2 cellular contexts compared by ENCODE assay signal in the genomic region with DNA sequence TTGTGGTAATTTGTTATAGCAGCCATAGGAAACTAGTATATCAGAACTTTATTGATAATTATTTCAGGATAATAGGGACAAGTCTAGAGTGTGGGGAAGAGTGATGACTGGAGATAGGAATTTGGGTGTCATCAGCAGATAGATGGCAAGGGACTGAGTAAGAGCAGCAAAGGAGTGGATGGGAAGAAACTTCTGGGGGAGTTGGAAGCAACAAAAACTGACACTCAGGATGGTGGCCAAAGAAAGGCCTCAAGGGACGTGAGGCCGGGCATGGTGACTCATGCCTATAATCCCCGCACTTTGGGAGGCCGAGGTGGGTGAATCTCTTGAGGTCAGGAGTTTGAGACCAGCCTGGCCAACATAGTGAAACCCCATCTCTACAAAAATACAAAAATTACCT.
TF ChIP-seq lines count a peak whose summit lies in the region.

No MANE protein-coding gene starts in this region.

TF ChIP-seq in IMR-90, 13 proteins besides CTCF, POLR2A, EP300 and RAD21 (continued from another document):
- TF ChIP-seq, protein P1, sequence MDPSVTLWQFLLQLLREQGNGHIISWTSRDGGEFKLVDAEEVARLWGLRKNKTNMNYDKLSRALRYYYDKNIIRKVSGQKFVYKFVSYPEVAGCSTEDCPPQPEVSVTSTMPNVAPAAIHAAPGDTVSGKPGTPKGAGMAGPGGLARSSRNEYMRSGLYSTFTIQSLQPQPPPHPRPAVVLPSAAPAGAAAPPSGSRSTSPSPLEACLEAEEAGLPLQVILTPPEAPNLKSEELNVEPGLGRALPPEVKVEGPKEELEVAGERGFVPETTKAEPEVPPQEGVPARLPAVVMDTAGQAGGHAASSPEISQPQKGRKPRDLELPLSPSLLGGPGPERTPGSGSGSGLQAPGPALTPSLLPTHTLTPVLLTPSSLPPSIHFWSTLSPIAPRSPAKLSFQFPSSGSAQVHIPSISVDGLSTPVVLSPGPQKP (IDR thresholded peaks at IDR 0.05; ENCODE audit: borderline replicate concordance, low read depth, low read length): no peak
- TF ChIP-seq SMC3 (IDR thresholded peaks at IDR 0.05; ENCODE audit: low read depth, low read length): no peak
- TF ChIP-seq MXI1 (IDR thresholded peaks at IDR 0.05; ENCODE audit: borderline replicate concordance, low read depth, low read length): no peak
- no peak for TF ChIP-seq RFX5 (IDR thresholded peaks at IDR 0.05; ENCODE audit: low read depth, low read length)
- TF ChIP-seq FOS (IDR thresholded peaks at IDR 0.05; ENCODE audit: low read depth, low read length): no peak
- TF ChIP-seq USF2 (IDR thresholded peaks at IDR 0.05; ENCODE audit: low read depth, low read length): no peak
- TF ChIP-seq MAZ (IDR thresholded peaks at IDR 0.05; ENCODE audit: borderline replicate concordance, low read depth, low read length): no peak
- TF ChIP-seq NFE2L2 (IDR thresholded peaks at IDR 0.05; ENCODE audit: low read depth, low read length): no peak
- no peak for TF ChIP-seq CEBPB (IDR thresholded peaks at IDR 0.05; ENCODE audit: low read depth, low read length)
- no peak for TF ChIP-seq CHD1 (IDR thresholded peaks at IDR 0.05; ENCODE audit: low read depth, low read length)
- TF ChIP-seq MAFK (IDR thresholded peaks at IDR 0.05; ENCODE audit: low read depth, low read length): no peak

TF ChIP-seq in SK-N-SH treated with all-trans-retinoic acid at 6 μM for 48 hours, 23 proteins besides CTCF, POLR2A, EP300 and RAD21:
- TF ChIP-seq POU6F1 (CRISPR knock-in tag; IDR thresholded peaks at IDR 0.05; ENCODE audit: borderline replicate concordance, low read depth) (no peak), TCF4 (CRISPR knock-in tag; IDR thresholded peaks at IDR 0.05; ENCODE audit: borderline replicate concordance) (no peak), ARNTL (CRISPR knock-in tag; IDR thresholded peaks at IDR 0.05; ENCODE audit: borderline replicate concordance, low read depth) (no peak), RARB (CRISPR knock-in tag; IDR thresholded peaks at IDR 0.05) (no peak), BACH2 (CRISPR knock-in tag; IDR thresholded peaks at IDR 0.05; ENCODE audit: borderline replicate concordance) (no peak), TOX (CRISPR knock-in tag; IDR thresholded peaks at IDR 0.05; ENCODE audit: borderline replicate concordance) (no peak), ESRRG (CRISPR knock-in tag; IDR thresholded peaks at IDR 0.05) (no peak), ISL1 (CRISPR knock-in tag; IDR thresholded peaks at IDR 0.05) (no peak), PPARA (CRISPR knock-in tag; IDR thresholded peaks at IDR 0.05; ENCODE audit: borderline replicate concordance) (no peak), ZNF70 (CRISPR knock-in tag; IDR thresholded peaks at IDR 0.05) (no peak), GLIS3 (CRISPR knock-in tag; IDR thresholded peaks at IDR 0.05) (no peak), SNAI2 (CRISPR knock-in tag; IDR thresholded peaks at IDR 0.05) (no peak), ZFP3 (CRISPR knock-in tag; IDR thresholded peaks at IDR 0.05) (no peak), CSRNP3 (CRISPR knock-in tag; IDR thresholded peaks at IDR 0.05) (no peak)
- TF ChIP-seq, protein P2, sequence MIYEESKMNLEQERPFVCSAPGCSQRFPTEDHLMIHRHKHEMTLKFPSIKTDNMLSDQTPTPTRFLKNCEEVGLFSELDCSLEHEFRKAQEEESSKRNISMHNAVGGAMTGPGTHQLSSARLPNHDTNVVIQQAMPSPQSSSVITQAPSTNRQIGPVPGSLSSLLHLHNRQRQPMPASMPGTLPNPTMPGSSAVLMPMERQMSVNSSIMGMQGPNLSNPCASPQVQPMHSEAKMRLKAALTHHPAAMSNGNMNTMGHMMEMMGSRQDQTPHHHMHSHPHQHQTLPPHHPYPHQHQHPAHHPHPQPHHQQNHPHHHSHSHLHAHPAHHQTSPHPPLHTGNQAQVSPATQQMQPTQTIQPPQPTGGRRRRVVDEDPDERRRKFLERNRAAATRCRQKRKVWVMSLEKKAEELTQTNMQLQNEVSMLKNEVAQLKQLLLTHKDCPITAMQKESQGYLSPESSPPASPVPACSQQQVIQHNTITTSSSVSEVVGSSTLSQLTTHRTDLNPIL (CRISPR knock-in tag; IDR thresholded peaks at IDR 0.05; ENCODE audit: low read depth): no peak
- TF ChIP-seq, protein P3, sequence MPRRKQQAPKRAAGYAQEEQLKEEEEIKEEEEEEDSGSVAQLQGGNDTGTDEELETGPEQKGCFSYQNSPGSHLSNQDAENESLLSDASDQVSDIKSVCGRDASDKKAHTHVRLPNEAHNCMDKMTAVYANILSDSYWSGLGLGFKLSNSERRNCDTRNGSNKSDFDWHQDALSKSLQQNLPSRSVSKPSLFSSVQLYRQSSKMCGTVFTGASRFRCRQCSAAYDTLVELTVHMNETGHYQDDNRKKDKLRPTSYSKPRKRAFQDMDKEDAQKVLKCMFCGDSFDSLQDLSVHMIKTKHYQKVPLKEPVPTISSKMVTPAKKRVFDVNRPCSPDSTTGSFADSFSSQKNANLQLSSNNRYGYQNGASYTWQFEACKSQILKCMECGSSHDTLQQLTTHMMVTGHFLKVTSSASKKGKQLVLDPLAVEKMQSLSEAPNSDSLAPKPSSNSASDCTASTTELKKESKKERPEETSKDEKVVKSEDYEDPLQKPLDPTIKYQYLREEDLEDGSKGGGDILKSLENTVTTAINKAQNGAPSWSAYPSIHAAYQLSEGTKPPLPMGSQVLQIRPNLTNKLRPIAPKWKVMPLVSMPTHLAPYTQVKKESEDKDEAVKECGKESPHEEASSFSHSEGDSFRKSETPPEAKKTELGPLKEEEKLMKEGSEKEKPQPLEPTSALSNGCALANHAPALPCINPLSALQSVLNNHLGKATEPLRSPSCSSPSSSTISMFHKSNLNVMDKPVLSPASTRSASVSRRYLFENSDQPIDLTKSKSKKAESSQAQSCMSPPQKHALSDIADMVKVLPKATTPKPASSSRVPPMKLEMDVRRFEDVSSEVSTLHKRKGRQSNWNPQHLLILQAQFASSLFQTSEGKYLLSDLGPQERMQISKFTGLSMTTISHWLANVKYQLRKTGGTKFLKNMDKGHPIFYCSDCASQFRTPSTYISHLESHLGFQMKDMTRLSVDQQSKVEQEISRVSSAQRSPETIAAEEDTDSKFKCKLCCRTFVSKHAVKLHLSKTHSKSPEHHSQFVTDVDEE (CRISPR knock-in tag; IDR thresholded peaks at IDR 0.05): no peak
- TF ChIP-seq, protein P4, sequence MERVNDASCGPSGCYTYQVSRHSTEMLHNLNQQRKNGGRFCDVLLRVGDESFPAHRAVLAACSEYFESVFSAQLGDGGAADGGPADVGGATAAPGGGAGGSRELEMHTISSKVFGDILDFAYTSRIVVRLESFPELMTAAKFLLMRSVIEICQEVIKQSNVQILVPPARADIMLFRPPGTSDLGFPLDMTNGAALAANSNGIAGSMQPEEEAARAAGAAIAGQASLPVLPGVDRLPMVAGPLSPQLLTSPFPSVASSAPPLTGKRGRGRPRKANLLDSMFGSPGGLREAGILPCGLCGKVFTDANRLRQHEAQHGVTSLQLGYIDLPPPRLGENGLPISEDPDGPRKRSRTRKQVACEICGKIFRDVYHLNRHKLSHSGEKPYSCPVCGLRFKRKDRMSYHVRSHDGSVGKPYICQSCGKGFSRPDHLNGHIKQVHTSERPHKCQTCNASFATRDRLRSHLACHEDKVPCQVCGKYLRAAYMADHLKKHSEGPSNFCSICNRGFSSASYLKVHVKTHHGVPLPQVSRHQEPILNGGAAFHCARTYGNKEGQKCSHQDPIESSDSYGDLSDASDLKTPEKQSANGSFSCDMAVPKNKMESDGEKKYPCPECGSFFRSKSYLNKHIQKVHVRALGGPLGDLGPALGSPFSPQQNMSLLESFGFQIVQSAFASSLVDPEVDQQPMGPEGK (CRISPR knock-in tag; IDR thresholded peaks at IDR 0.05; ENCODE audit: borderline replicate concordance): no peak
